Comparison of ENCODE assay signal across 22 cellular contexts in the genomic region with DNA sequence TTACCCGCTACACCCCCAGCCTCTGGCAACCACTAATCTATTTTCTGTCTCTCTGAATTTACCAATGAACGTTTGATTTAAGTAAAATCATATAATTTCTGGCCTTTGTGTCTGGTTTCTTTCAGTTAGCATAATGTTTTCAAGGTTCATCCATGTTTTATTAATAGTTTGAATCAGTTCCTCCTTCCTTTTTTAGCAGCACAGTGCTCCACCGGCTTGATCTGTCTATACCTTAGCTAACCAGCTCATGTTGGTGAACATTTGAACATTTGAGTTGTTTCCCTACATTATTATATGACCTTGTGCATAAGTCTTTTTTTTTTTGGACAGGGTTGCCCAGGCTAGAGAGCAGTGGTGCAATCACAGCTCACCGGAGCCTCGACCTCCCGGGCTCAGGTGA.
"Had no signal": no experiment of that assay in that cellular context is flagged by ENCODE, and none has a peak within 500 bp of the region (broad histone marks: within the 10 kb centered on the region; RNA-seq: fewer than 3 reads in every experiment).

No MANE protein-coding gene starts in this region.

- H3K9me3 ChIP-seq: esophagus muscularis mucosa, heart left ventricle, psoas muscle, transverse colon had no signal

- H3K4me1 Mint-ChIP-seq: neural progenitor cell had no signal

- H3K27ac ChIP-seq: esophagus muscularis mucosa, foreskin keratinocyte, heart left ventricle, neural progenitor cell, parathyroid adenoma, psoas muscle, transverse colon had no signal

- H3K27me3 Mint-ChIP-seq: central memory CD8-positive, alpha-beta T cell had no signal

- H3K9ac ChIP-seq: neural progenitor cell, parathyroid adenoma had no signal

- H3K4me3 Mint-ChIP-seq: activated T-cell treated with anti-CD3 and anti-CD28 coated beads, Interleukin-2, amount 50 U/mL, for 72 hours; central memory CD8-positive, alpha-beta T cell; natural killer cell; neural progenitor cell; WTC11 had no signal

- H3K4me1 ChIP-seq: foreskin keratinocyte, neural progenitor cell had no signal

- H3K27ac Mint-ChIP-seq: activated naive CD4-positive, alpha-beta T cell treated with anti-CD3 and anti-CD28 coated beads, Interleukin-2, amount 50 U/mL, for 72 hours; activated T-cell treated with anti-CD3 and anti-CD28 coated beads, Interleukin-2, amount 50 U/mL, for 72 hours; natural killer cell; neural progenitor cell; WTC11 had no signal

- H3K4me2 ChIP-seq: neural progenitor cell had no signal

- H3K27me3 ChIP-seq: esophagus muscularis mucosa, foreskin keratinocyte, heart left ventricle, neural progenitor cell, transverse colon had no signal

- DNase-seq: activated CD4-positive, alpha-beta T cell treated with anti-CD3 and anti-CD28 coated beads, Interleukin-2, amount 50 U/mL, for 1 hour; activated naive CD4-positive, alpha-beta T cell; activated T-cell treated with anti-CD3 and anti-CD28 coated beads for 4 hours; activated T-cell treated with anti-CD3 and anti-CD28 coated beads, Interleukin-2, amount 50 U/mL, for 72 hours; dermis blood vessel endothelial cell; effector CD4-positive, alpha-beta T cell; foreskin keratinocyte; heart left ventricle; natural killer cell; occipital lobe; psoas muscle; stimulated activated CD4-positive, alpha-beta T cell treated with anti-CD3 and anti-CD28 coated beads, Interleukin-15, amount 100 ng/mL, for 24 hours; stimulated activated CD4-positive, alpha-beta T cell treated with anti-CD3 and anti-CD28 coated beads, Interleukin-2, amount 100 ng/mL, for 24 hours; stimulated activated naive CD4-positive, alpha-beta T cell treated with Interleukin-2 at 50 U/mL for 16 hours; T1000; transverse colon had no signal

- ATAC-seq: activated naive CD4-positive, alpha-beta T cell treated with anti-CD3 and anti-CD28 coated beads, Interleukin-2, amount 50 U/mL, for 72 hours; activated T-cell treated with anti-CD3 and anti-CD28 coated beads, Interleukin-2, amount 50 U/mL, for 72 hours; foreskin keratinocyte; heart left ventricle; natural killer cell; psoas muscle; WTC11 had no signal

- H3K36me3 Mint-ChIP-seq: natural killer cell, neural progenitor cell, WTC11 had no signal

- H3K4me3 ChIP-seq: esophagus muscularis mucosa, heart left ventricle, neural progenitor cell, psoas muscle, transverse colon had no signal

- H3K9me3 Mint-ChIP-seq: activated T-cell treated with anti-CD3 and anti-CD28 coated beads, Interleukin-2, amount 50 U/mL, for 72 hours; central memory CD8-positive, alpha-beta T cell; natural killer cell; neural progenitor cell; WTC11 had no signal

- H3K36me3 ChIP-seq: esophagus muscularis mucosa, heart left ventricle, neural progenitor cell, transverse colon had no signal
